ENCODE assay signal across 2 cellular contexts in the genomic region with DNA sequence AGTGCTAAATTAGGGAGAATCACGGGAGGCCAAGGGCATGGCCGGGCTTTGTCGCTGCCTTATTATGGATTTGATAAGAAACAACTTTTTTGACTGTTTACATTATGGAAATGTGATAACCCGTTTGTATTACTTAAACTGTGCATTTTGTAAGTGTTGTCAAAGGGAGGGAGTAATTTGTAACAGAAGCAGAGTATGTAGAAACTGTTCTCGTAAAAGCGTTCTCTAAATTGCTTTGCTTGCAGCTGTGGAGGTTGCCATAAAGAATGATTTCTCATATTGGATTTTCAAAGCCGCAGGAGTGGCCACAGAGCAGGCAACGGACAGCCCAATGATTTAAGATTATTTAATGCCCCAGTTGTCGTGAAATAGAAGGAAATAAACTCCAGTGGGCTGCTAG.
TF ChIP-seq lines count a peak whose summit lies in the region.

No MANE protein-coding gene starts in this region.

TF ChIP-seq in GM23338, 12 proteins besides CTCF, POLR2A, EP300 and RAD21 (continued from another document):
- TF ChIP-seq, protein P1, sequence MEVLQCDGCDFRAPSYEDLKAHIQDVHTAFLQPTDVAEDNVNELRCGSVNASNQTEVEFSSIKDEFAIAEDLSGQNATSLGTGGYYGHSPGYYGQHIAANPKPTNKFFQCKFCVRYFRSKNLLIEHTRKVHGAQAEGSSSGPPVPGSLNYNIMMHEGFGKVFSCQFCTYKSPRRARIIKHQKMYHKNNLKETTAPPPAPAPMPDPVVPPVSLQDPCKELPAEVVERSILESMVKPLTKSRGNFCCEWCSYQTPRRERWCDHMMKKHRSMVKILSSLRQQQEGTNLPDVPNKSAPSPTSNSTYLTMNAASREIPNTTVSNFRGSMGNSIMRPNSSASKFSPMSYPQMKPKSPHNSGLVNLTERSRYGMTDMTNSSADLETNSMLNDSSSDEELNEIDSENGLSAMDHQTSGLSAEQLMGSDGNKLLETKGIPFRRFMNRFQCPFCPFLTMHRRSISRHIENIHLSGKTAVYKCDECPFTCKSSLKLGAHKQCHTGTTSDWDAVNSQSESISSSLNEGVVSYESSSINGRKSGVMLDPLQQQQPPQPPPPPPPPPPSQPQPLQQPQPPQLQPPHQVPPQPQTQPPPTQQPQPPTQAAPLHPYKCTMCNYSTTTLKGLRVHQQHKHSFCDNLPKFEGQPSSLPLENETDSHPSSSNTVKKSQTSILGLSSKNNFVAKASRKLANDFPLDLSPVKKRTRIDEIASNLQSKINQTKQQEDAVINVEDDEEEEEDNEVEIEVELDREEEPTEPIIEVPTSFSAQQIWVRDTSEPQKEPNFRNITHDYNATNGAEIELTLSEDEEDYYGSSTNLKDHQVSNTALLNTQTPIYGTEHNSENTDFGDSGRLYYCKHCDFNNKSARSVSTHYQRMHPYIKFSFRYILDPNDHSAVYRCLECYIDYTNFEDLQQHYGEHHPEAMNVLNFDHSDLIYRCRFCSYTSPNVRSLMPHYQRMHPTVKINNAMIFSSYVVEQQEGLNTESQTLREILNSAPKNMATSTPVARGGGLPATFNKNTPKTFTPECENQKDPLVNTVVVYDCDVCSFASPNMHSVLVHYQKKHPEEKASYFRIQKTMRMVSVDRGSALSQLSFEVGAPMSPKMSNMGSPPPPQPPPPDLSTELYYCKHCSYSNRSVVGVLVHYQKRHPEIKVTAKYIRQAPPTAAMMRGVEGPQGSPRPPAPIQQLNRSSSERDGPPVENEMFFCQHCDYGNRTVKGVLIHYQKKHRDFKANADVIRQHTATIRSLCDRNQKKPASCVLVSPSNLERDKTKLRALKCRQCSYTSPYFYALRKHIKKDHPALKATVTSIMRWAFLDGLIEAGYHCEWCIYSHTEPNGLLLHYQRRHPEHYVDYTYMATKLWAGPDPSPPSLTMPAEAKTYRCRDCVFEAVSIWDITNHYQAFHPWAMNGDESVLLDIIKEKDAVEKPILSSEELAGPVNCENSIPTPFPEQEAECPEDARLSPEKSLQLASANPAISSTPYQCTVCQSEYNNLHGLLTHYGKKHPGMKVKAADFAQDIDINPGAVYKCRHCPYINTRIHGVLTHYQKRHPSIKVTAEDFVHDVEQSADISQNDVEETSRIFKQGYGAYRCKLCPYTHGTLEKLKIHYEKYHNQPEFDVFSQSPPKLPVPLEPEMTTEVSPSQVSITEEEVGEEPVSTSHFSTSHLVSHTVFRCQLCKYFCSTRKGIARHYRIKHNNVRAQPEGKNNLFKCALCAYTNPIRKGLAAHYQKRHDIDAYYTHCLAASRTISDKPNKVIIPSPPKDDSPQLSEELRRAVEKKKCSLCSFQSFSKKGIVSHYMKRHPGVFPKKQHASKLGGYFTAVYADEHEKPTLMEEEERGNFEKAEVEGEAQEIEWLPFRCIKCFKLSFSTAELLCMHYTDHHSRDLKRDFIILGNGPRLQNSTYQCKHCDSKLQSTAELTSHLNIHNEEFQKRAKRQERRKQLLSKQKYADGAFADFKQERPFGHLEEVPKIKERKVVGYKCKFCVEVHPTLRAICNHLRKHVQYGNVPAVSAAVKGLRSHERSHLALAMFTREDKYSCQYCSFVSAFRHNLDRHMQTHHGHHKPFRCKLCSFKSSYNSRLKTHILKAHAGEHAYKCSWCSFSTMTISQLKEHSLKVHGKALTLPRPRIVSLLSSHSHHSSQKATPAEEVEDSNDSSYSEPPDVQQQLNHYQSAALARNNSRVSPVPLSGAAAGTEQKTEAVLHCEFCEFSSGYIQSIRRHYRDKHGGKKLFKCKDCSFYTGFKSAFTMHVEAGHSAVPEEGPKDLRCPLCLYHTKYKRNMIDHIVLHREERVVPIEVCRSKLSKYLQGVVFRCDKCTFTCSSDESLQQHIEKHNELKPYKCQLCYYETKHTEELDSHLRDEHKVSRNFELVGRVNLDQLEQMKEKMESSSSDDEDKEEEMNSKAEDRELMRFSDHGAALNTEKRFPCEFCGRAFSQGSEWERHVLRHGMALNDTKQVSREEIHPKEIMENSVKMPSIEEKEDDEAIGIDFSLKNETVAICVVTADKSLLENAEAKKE (CRISPR knock-in tag; IDR thresholded peaks at IDR 0.05): no peak
- TF ChIP-seq EZH2phosphoT487 (IDR thresholded peaks at IDR 0.05; ENCODE audit: unreplicated experiment) (no peak), EZH2 (IDR thresholded peaks at IDR 0.05; ENCODE audit: low read depth, unreplicated experiment) (no peak), ZNF331 (CRISPR knock-in tag; IDR thresholded peaks at IDR 0.05; ENCODE audit: low read depth) (no peak), NANOG (IDR thresholded peaks at IDR 0.05; ENCODE audit: borderline replicate concordance) (no peak)
- TF ChIP-seq, protein P2, sequence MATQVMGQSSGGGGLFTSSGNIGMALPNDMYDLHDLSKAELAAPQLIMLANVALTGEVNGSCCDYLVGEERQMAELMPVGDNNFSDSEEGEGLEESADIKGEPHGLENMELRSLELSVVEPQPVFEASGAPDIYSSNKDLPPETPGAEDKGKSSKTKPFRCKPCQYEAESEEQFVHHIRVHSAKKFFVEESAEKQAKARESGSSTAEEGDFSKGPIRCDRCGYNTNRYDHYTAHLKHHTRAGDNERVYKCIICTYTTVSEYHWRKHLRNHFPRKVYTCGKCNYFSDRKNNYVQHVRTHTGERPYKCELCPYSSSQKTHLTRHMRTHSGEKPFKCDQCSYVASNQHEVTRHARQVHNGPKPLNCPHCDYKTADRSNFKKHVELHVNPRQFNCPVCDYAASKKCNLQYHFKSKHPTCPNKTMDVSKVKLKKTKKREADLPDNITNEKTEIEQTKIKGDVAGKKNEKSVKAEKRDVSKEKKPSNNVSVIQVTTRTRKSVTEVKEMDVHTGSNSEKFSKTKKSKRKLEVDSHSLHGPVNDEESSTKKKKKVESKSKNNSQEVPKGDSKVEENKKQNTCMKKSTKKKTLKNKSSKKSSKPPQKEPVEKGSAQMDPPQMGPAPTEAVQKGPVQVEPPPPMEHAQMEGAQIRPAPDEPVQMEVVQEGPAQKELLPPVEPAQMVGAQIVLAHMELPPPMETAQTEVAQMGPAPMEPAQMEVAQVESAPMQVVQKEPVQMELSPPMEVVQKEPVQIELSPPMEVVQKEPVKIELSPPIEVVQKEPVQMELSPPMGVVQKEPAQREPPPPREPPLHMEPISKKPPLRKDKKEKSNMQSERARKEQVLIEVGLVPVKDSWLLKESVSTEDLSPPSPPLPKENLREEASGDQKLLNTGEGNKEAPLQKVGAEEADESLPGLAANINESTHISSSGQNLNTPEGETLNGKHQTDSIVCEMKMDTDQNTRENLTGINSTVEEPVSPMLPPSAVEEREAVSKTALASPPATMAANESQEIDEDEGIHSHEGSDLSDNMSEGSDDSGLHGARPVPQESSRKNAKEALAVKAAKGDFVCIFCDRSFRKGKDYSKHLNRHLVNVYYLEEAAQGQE (IDR thresholded peaks at IDR 0.05; ENCODE audit: unreplicated experiment): no peak
TF ChIP-seq in GM23338: peak in this region for 0.

TF ChIP-seq in WTC11, 78 proteins besides CTCF, POLR2A, EP300 and RAD21 (continued from another document):
- TF ChIP-seq, protein P3, sequence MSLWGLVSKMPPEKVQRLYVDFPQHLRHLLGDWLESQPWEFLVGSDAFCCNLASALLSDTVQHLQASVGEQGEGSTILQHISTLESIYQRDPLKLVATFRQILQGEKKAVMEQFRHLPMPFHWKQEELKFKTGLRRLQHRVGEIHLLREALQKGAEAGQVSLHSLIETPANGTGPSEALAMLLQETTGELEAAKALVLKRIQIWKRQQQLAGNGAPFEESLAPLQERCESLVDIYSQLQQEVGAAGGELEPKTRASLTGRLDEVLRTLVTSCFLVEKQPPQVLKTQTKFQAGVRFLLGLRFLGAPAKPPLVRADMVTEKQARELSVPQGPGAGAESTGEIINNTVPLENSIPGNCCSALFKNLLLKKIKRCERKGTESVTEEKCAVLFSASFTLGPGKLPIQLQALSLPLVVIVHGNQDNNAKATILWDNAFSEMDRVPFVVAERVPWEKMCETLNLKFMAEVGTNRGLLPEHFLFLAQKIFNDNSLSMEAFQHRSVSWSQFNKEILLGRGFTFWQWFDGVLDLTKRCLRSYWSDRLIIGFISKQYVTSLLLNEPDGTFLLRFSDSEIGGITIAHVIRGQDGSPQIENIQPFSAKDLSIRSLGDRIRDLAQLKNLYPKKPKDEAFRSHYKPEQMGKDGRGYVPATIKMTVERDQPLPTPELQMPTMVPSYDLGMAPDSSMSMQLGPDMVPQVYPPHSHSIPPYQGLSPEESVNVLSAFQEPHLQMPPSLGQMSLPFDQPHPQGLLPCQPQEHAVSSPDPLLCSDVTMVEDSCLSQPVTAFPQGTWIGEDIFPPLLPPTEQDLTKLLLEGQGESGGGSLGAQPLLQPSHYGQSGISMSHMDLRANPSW (CRISPR knock-in tag; conservative IDR thresholded peaks at IDR 0.05; ENCODE audit: low read depth): no peak
- TF ChIP-seq GABPB1 (CRISPR knock-in tag; IDR thresholded peaks at IDR 0.05) (no peak), SOX15 (CRISPR knock-in tag; IDR thresholded peaks at IDR 0.05) (no peak)
TF ChIP-seq in WTC11: peak in this region for 0.
